8 cellular contexts compared by ENCODE assay signal in genomic region chr5:134555223-134555790, GRCh38. TPM values are rescaled to one million over a fixed set of nuclear protein-coding genes. Genes with fewer than 3 reads are reported as not detected.
DNase-seq lines count a peak whose midpoint lies in the region; ATAC-seq and TF ChIP-seq lines count a peak whose summit lies in the region.

No MANE protein-coding gene starts in this region.

- no peak overlapping the region for H2AFZ ChIP-seq in hepatocyte

- H3K9me2 ChIP-seq in hepatocyte (replicated peaks; ENCODE audit: insufficient read depth) = no peaks in the 10 kb centered on the region

- H3K27ac ChIP-seq in hepatocyte (peak overlapping the region; percentile 24), stomach smooth muscle (ENCODE audit: low read length) (peak overlapping the region; percentile 64)

- H3K36me3 Mint-ChIP-seq in T-helper 1 cell treated with Interleukin-12 subunit alpha and Interleukin-12 subunit beta and Interleukin-4 antibody, amounts not matched to agents 30 μg/mL and 1 μg/mL, for 36 hours (ENCODE audit: low read depth) = peaks cover 43% of the 10 kb centered on the region

- CTCF ChIA-PET in GM10248 (lab: Yijun Ruan, JAX) = interaction anchor here (0.9 to 3.1 kb wide), 12 partner anchors 10 to 253 kb away, joined by 3 to 20 read pairs (median 6); partner anchors contain the start of gene CDKN2AIPNL

- H3K4me1 ChIP-seq in hepatocyte (ENCODE audit: insufficient read depth) = peaks cover 12% of the 10 kb centered on the region
- peaks cover 50% of the 10 kb centered on the region for H3K4me1 ChIP-seq in stomach smooth muscle (ENCODE audit: control insufficient read depth, insufficient read depth, low read length)

- H3K9me3 ChIP-seq in hepatocyte (ENCODE audit: low read depth) = no peaks in the 10 kb centered on the region
- no peaks in the 10 kb centered on the region for H3K9me3 ChIP-seq in stomach smooth muscle (ENCODE audit: control insufficient read depth in 2 of 2, low read length in 2 of 2)

- peak overlapping the region in 1 of 2 donors; percentile 25 for H3K9ac ChIP-seq in stomach smooth muscle (ENCODE audit: low read length in 2 of 2)

- no peak overlapping the region for H3K4me3 ChIP-seq in hepatocyte
- H3K4me3 ChIP-seq in stomach smooth muscle (ENCODE audit: low read length in 2 of 2) = no peak overlapping the region

- H3K9me3 Mint-ChIP-seq in T-helper 1 cell treated with Interleukin-12 subunit alpha and Interleukin-12 subunit beta and Interleukin-4 antibody, amounts not matched to agents 30 μg/mL and 1 μg/mL, for 36 hours = no peaks in the 10 kb centered on the region

- H3K4me3 Mint-ChIP-seq in T-helper 1 cell treated with Interleukin-12 subunit alpha and Interleukin-12 subunit beta and Interleukin-4 antibody, amounts not matched to agents 30 μg/mL and 1 μg/mL, for 36 hours = peak overlapping the region; percentile 56

- no peaks in the 10 kb centered on the region for H3K36me3 ChIP-seq in hepatocyte (replicated peaks; ENCODE audit: insufficient read depth, low read depth)
- H3K36me3 ChIP-seq in stomach smooth muscle (ENCODE audit: control insufficient read depth in 2 of 2, insufficient read depth in 2 of 2, low read length in 2 of 2) = peaks cover 19 to 27% of the 10 kb centered on the region in 2 donors

- POLR2A ChIA-PET in GM10248 (lab: Yijun Ruan, JAX) = interaction anchor here (0.5 to 1.4 kb wide), 4 partner anchors 12 to 348 kb away, joined by 3 to 4 read pairs (median 4); no protein-coding TSS in a partner anchor

- TF ChIP-seq CTCF in hepatocyte (IDR thresholded peaks at IDR 0.05; ENCODE audit: poor library complexity) (no peak), GM10248 (IDR thresholded peaks at IDR 0.05; ENCODE audit: control extremely low read depth, extremely low read depth, low read depth, missing control alignments) (no peak)

- peaks cover 28% of the 10 kb centered on the region for H3K4me1 Mint-ChIP-seq in T-helper 1 cell treated with Interleukin-12 subunit alpha and Interleukin-12 subunit beta and Interleukin-4 antibody, amounts not matched to agents 30 μg/mL and 1 μg/mL, for 36 hours (ENCODE audit: low read depth)

- H3K27me3 ChIP-seq in hepatocyte (no peaks in the 10 kb centered on the region), stomach smooth muscle (ENCODE audit: control insufficient read depth in 1 of 2, insufficient read depth in 2 of 2, low read length in 2 of 2) (no peaks in the 10 kb centered on the region)

- no peak for ATAC-seq in GM19397 (IDR thresholded peaks at IDR 0.05; ENCODE audit: unreplicated experiment)

- no peaks in the 10 kb centered on the region for H3K27me3 Mint-ChIP-seq in T-helper 1 cell treated with Interleukin-12 subunit alpha and Interleukin-12 subunit beta and Interleukin-4 antibody, amounts not matched to agents 30 μg/mL and 1 μg/mL, for 36 hours (ENCODE audit: low read depth)

- peaks cover 11% of the 10 kb centered on the region for H4K20me1 ChIP-seq in hepatocyte (ENCODE audit: insufficient read depth, poor library complexity, severe bottlenecking)

- peaks cover 8% of the 10 kb centered on the region for H3K79me2 ChIP-seq in hepatocyte

- H3K27ac Mint-ChIP-seq in T-helper 1 cell treated with Interleukin-12 subunit alpha and Interleukin-12 subunit beta and Interleukin-4 antibody, amounts not matched to agents 30 μg/mL and 1 μg/mL, for 36 hours = peak overlapping the region; percentile 90

- 84% methylated on average over 5 of the region's 6 CpGs for WGBS in hepatocyte (ENCODE audit: low lambda C conversion rate, missing lambda C conversion rate)

- DNase-seq in DMS53 (lab: John Stamatoyannopoulos, UW) (peak; percentile 26), DMS53 treated with DMSO at 0.1 percent for 48 hours (lab: John Stamatoyannopoulos, UW; ENCODE audit: unreplicated experiment) (no peak), hepatocyte (ENCODE audit: low spot score) (no peak), GM10248 (ENCODE audit: extremely low spot score) (no peak), SKM-1 treated with dmso at 0.1 percent for 144 hours (lab: John Stamatoyannopoulos, UW; ENCODE audit: unreplicated experiment) (no peak)

- no peak overlapping the region for H3K4me2 ChIP-seq in hepatocyte

RNA-seq across cellular contexts. Expression of gene JADE2, which starts 29.8 kb away (rescaled TPM):
- total RNA-seq in hepatocyte = 35.4 and 36.1 TPM in 2 replicates
- 14.9 and 15.2 TPM in 2 replicates for polyA plus RNA-seq in hepatocyte
